ENCODE assay signal across 26 cellular contexts in the genomic region with DNA sequence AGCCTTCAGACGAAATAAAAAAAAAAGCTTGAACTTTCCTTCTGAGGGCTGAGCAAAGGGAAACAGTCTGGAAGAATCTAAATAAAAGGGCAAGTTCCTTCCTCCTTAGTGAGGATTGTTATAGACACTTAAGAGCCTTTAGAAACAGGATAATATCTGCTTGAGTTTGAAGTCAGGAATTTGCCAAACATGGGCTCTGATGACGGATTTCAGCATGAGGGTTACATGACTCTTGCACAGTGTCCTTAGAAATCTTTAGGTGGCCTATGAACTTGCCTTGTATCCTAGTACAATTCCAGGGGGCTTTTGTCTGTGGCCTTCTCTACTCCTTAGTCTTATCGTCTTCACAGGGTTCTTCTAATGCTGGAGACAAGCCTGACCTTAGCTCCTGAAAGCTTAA.
"Had no signal": no experiment of that assay in that cellular context is flagged by ENCODE, and none has a peak within 500 bp of the region (broad histone marks: within the 10 kb centered on the region; RNA-seq: fewer than 3 reads in every experiment).

No MANE protein-coding gene starts in this region.

- H3K36me3 ChIP-seq: SJCRH30 had no signal

- H3K27ac ChIP-seq: KMS-11, SJCRH30 had no signal

- H3K4me2 ChIP-seq: KMS-11, SK-N-SH had no signal

- H3K27ac Mint-ChIP-seq: activated CD4-positive, alpha-beta T cell treated with anti-CD3 and anti-CD28 coated beads, Interleukin-2, amount 10 ng/mL, durations not matched to agents 24 days and 14 days; activated CD8-positive, alpha-beta T cell treated with anti-CD3 and anti-CD28 coated beads for 36 hours; activated naive CD8-positive, alpha-beta T cell treated with anti-CD3 and anti-CD28 coated beads for 36 hours; activated T-helper 17 cell treated with anti-CD3 and anti-CD28 coated beads, Interleukin-2, amount 50 U/mL, for 72 hours; T-helper 1 cell treated with Interleukin-12 subunit alpha and Interleukin-12 subunit beta and Interleukin-4 antibody, amounts not matched to agents 30 μg/mL and 1 μg/mL, for 36 hours; T-helper 2 cell treated with Interferon-gamma antibody and Interleukin-4, amounts not matched to agents 5 μg/mL and 100 μg/mL, for 36 hours had no signal

- H3K9ac ChIP-seq: KMS-11, SK-N-SH had no signal

- H3K27me3 ChIP-seq: SJCRH30 had no signal

- H3K4me3 Mint-ChIP-seq: activated CD4-positive, alpha-beta T cell treated with anti-CD3 and anti-CD28 coated beads, Interleukin-2, amount 10 ng/mL, durations not matched to agents 24 days and 14 days; activated CD8-positive, alpha-beta T cell treated with anti-CD3 and anti-CD28 coated beads for 36 hours; activated naive CD8-positive, alpha-beta T cell treated with anti-CD3 and anti-CD28 coated beads for 36 hours; activated T-cell treated with anti-CD3 and anti-CD28 coated beads, Interleukin-2, amount 50 U/mL, for 72 hours; activated T-helper 17 cell treated with anti-CD3 and anti-CD28 coated beads, Interleukin-2, amount 50 U/mL, for 72 hours; T-helper 1 cell treated with Interleukin-12 subunit alpha and Interleukin-12 subunit beta and Interleukin-4 antibody, amounts not matched to agents 30 μg/mL and 1 μg/mL, for 36 hours; T-helper 2 cell treated with Interferon-gamma antibody and Interleukin-4, amounts not matched to agents 5 μg/mL and 100 μg/mL, for 36 hours had no signal

- ATAC-seq: activated CD8-positive, alpha-beta T cell treated with anti-CD3 and anti-CD28 coated beads for 36 hours; activated T-cell treated with anti-CD3 and anti-CD28 coated beads, Interleukin-2, amount 50 U/mL, for 72 hours; activated T-helper 17 cell treated with anti-CD3 and anti-CD28 coated beads, Interleukin-2, amount 50 U/mL, for 72 hours; Panc1 had no signal

- H3K9me3 Mint-ChIP-seq: activated CD4-positive, alpha-beta T cell treated with anti-CD3 and anti-CD28 coated beads, Interleukin-2, amount 10 ng/mL, durations not matched to agents 24 days and 14 days; activated CD8-positive, alpha-beta T cell treated with anti-CD3 and anti-CD28 coated beads for 36 hours; activated naive CD8-positive, alpha-beta T cell treated with anti-CD3 and anti-CD28 coated beads for 36 hours; activated T-helper 17 cell treated with anti-CD3 and anti-CD28 coated beads, Interleukin-2, amount 50 U/mL, for 72 hours had no signal

- DNase-seq: activated CD4-positive, alpha-beta T cell treated with anti-CD3 and anti-CD28 coated beads, Interleukin-2, amount 10 ng/mL, durations not matched to agents 24 days and 14 days; activated CD4-positive, alpha-beta T cell treated with anti-CD3 and anti-CD28 coated beads, Interleukin-2, amount 50 U/mL, for 4 hours; activated CD8-positive, alpha-beta T cell treated with anti-CD3 and anti-CD28 coated beads for 36 hours; activated effector memory CD4-positive, alpha-beta T cell treated with anti-CD3 and anti-CD28 coated beads, Interleukin-2, amount 50 U/mL, for 16 hours; activated naive CD4-positive, alpha-beta T cell; activated naive CD4-positive, alpha-beta T cell treated with anti-CD3 and anti-CD28 coated beads, Interleukin-2, amount 50 U/mL, for 16 hours; activated naive CD8-positive, alpha-beta T cell treated with anti-CD3 and anti-CD28 coated beads for 36 hours; activated T-cell treated with anti-CD3 and anti-CD28 coated beads, Interleukin-2, amount 50 U/mL, for 1 hour; activated T-cell treated with anti-CD3 and anti-CD28 coated beads, Interleukin-2, amount 50 U/mL, for 72 hours; amniotic stem cell; MM.1S; MV-4-11; NCI-H1092; NCI-H1436 treated with DMSO at 0.1 percent for 48 hours; NCI-H1694 treated with DMSO at 0.1 percent for 48 hours; NCI-H2029; NCI-H345; NCI-H524 treated with DMSO at 0.1 percent for 48 hours; SHP77; SJCRH30; SK-N-SH had no signal

- H3K4me1 ChIP-seq: SJCRH30 had no signal

- H3K36me3 Mint-ChIP-seq: activated naive CD8-positive, alpha-beta T cell treated with anti-CD3 and anti-CD28 coated beads for 36 hours had no signal

- H3K27me3 Mint-ChIP-seq: activated CD4-positive, alpha-beta T cell treated with anti-CD3 and anti-CD28 coated beads, Interleukin-2, amount 10 ng/mL, durations not matched to agents 24 days and 14 days; activated CD8-positive, alpha-beta T cell treated with anti-CD3 and anti-CD28 coated beads for 36 hours; activated naive CD8-positive, alpha-beta T cell treated with anti-CD3 and anti-CD28 coated beads for 36 hours; activated T-helper 17 cell treated with anti-CD3 and anti-CD28 coated beads, Interleukin-2, amount 50 U/mL, for 72 hours had no signal

- H3K4me3 ChIP-seq: SJCRH30 had no signal

- H3K9me3 ChIP-seq: SK-N-SH had no signal

- H3K4me1 Mint-ChIP-seq: activated CD4-positive, alpha-beta T cell treated with anti-CD3 and anti-CD28 coated beads, Interleukin-2, amount 10 ng/mL, durations not matched to agents 24 days and 14 days; activated naive CD8-positive, alpha-beta T cell treated with anti-CD3 and anti-CD28 coated beads for 36 hours; activated T-helper 17 cell treated with anti-CD3 and anti-CD28 coated beads, Interleukin-2, amount 50 U/mL, for 72 hours had no signal
